Comparison of ENCODE assay signal across 19 cellular contexts in the genomic region with DNA sequence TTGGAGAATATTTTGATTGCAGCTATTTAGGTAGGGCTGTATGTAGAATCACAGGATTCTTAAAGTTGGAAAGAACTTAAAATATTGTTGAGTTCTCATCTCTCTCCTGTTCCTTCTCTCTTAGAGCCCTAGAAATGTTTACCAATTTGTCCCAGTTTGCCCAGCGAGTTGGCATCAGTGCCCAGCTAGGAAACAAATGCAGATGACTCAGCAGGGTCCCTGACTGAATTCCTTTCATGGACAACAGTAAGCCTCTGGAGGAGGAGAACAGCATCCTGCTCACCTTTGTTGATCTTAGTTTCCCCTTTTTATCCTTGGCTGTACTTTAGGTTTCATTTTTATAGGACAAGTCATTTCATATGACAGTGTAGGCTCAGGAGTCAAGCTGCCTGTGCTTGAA.
DNase-seq lines count a peak whose midpoint lies in the region; ATAC-seq and TF ChIP-seq lines count a peak whose summit lies in the region.
"Had no signal": no experiment of that assay in that cellular context is flagged by ENCODE, and none has a peak within 500 bp of the region (broad histone marks: within the 10 kb centered on the region; RNA-seq: fewer than 3 reads in every experiment).

No MANE protein-coding gene starts in this region.

- intact Hi-C loops in mucosa of descending colon (cut with DNase I, micrococcal nuclease) (no loop called here), sciatic nerve (cut with DNase I) (no loop called here)

- no peaks in the 10 kb centered on the region for H3K9me3 ChIP-seq in mucosa of descending colon
- H3K9me3 ChIP-seq: HAP-1, Peyer's patch had no signal

- in situ Hi-C loops in G401 (cut with HindIII; ENCODE audit: low sequenced_read_pairs), result no loop called here

- TF ChIP-seq CTCF in epithelial cell of esophagus (IDR thresholded peaks at IDR 0.05; ENCODE audit: insufficient read depth, low read depth, low read length, missing control alignments) (no peak), mucosa of descending colon (IDR thresholded peaks at IDR 0.05) (no peak)

- ATAC-seq in mucosa of descending colon, result no peak
- no peak for ATAC-seq in sciatic nerve
- ATAC-seq in GM21529 (IDR thresholded peaks at IDR 0.05; ENCODE audit: unreplicated experiment), result no peak
- ATAC-seq: GM12878 had no signal

- no peaks in the 10 kb centered on the region for H3K36me3 ChIP-seq in mucosa of descending colon (ENCODE audit: low read depth)
- H3K36me3 ChIP-seq: BLaER1, HAP-1, Peyer's patch had no signal

- DNase-seq in G401 (ENCODE audit: low spot score) (peak; percentile 35), NCI-H460 (ENCODE audit: extremely low read depth, low read depth) (peak; percentile 25), epithelial cell of esophagus (ENCODE audit: low read depth) (peak; percentile 8), pons (ENCODE audit: low spot score) (peak; percentile 9), mucosa of descending colon (no peak), NCI-H2196 treated with DMSO at 0.1 percent for 48 hours (lab: John Stamatoyannopoulos, UW; ENCODE audit: unreplicated experiment) (no peak), sciatic nerve (ENCODE audit: low spot score) (no peak)
- DNase-seq: DMS153, MM.1S, NCI-H1105, NCI-H1694 treated with DMSO at 0.1 percent for 48 hours, NCI-H446, NCI-H748 treated with DMSO at 0.1 percent for 48 hours, Peyer's patch, SHP77 treated with DMSO at 0.1 percent for 48 hours had no signal

- H3K4me3 ChIP-seq in epithelial cell of esophagus (ENCODE audit: low read length), result no peak overlapping the region
- H3K4me3 ChIP-seq in mucosa of descending colon, result no peak overlapping the region
- H3K4me3 ChIP-seq: BLaER1, GM12878, HAP-1, Peyer's patch had no signal

- H3K4me1 ChIP-seq in mucosa of descending colon (ENCODE audit: low read depth), result no peaks in the 10 kb centered on the region
- H3K4me1 ChIP-seq: BLaER1, HAP-1, Peyer's patch had no signal

Comparison
In these comparisons a context has a peak if more than half of its experiments do, and no peak if none do; other contexts are left out.
1. DNase-seq: peak in G401 (single experiment), NCI-H460 (single experiment), epithelial cell of esophagus (single experiment) and pons (single experiment); none in mucosa of descending colon (0 of 3), NCI-H2196 treated with DMSO at 0.1 percent for 48 hours (single experiment) and sciatic nerve (single experiment).